In the genomic region with DNA sequence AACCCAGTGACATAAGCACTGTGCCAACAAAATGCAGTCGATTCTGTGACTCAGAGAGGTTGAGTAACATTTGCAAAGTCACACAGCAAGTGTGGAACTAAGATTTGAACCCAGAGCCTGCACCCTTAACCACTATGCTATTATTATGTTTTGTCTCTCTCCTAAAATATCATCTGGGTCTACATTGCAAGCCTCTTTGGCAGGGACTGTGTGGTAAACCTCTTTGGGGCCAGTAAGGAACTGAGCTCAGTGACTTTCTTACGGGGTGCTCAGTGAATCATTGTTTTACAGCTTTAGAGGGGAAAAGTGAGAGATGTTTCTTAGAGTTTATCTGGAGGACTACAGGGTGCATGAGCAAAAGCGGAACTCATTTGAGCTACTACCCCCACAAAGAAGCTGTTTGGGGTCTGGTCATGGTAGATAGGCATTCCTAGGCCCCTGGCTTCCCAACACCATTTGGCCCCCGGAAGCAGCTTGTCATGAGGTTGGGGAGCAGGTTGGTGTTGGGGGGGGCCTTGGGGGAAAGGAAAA, we compare ENCODE assay signal across 1 cellular context.
TF ChIP-seq lines count a peak whose summit lies in the region.

No MANE protein-coding gene starts in this region.

TF ChIP-seq in K562, 482 proteins besides CTCF, POLR2A, EP300 and RAD21:
- TF ChIP-seq TRIM24 (IDR thresholded peaks at IDR 0.05) (0 out of 4 replicates have a peak, but pooled peaks of 1 of the 2 experiments have one; percentile 26), ZFP36 (IDR thresholded peaks at IDR 0.05; ENCODE audit: low read depth, low read length, partially characterized antibody) (peak; percentile 86), GATA2 (CRISPR knock-in tag; IDR thresholded peaks at IDR 0.05) (peak; percentile 72), ZNF707 (CRISPR knock-in tag; conservative IDR thresholded peaks at IDR 0.05) (no peak), TAL1 (IDR thresholded peaks at IDR 0.05) (peak; percentile 40; the same call in 1 of the 2 replicates), RBM25 (IDR thresholded peaks at IDR 0.05; ENCODE audit: low read depth, low read length, severe bottlenecking) (peak; percentile 98), HDAC2 (IDR thresholded peaks at IDR 0.05) (peak; percentile 50; the same call in 1 of the 2 replicates), ARID1B (IDR thresholded peaks at IDR 0.05) (peak; percentile 70), KLF6 (CRISPR knock-in tag; IDR thresholded peaks at IDR 0.05; ENCODE audit: borderline replicate concordance) (no peak), CBFA2T2 (conservative IDR thresholded peaks at IDR 0.05) (peak; percentile 49), BCOR (IDR thresholded peaks at IDR 0.05) (peak; percentile 94), MYBL2 (IDR thresholded peaks at IDR 0.05; ENCODE audit: low read depth) (no peak), MYBL2 (CRISPR knock-in tag; IDR thresholded peaks at IDR 0.05; ENCODE audit: borderline replicate concordance) (no peak), CBFA2T3 (IDR thresholded peaks at IDR 0.05) (peak; percentile 75), TCF3 (CRISPR knock-in tag; IDR thresholded peaks at IDR 0.05) (peak; percentile 84), ZNF586 (CRISPR knock-in tag; conservative IDR thresholded peaks at IDR 0.05) (no peak), KLF16 (IDR thresholded peaks at IDR 0.05) (peak; percentile 62), ADNP (tag; IDR thresholded peaks at IDR 0.05) (peak; percentile 67), CBX3 (IDR thresholded peaks at IDR 0.05; ENCODE audit: borderline replicate concordance in 1 of 2, low read length in 2 of 2) (0 out of 3 replicates have a peak, but pooled peaks of 1 of the 2 experiments have one; percentile 22), SMC3 (conservative IDR thresholded peaks at IDR 0.05; ENCODE audit: insufficient read depth, low read depth, low read length) (no peak), SPI1 (IDR thresholded peaks at IDR 0.05; ENCODE audit: borderline replicate concordance, low read depth, low read length) (peak; percentile 93), CBX1 (IDR thresholded peaks at IDR 0.05; ENCODE audit: low read depth) (peak; percentile 60; the same call in 1 of the 2 replicates), SIN3B (IDR thresholded peaks at IDR 0.05; ENCODE audit: low read depth) (no peak), KDM1A (IDR thresholded peaks at IDR 0.05) (peak; percentile 15 to 49; a peak in 1 of 4 replicates), TEAD4 (IDR thresholded peaks at IDR 0.05; ENCODE audit: low read length) (peak; percentile 57), TEAD4 (CRISPR knock-in tag; IDR thresholded peaks at IDR 0.05; ENCODE audit: borderline replicate concordance) (no peak)
- TF ChIP-seq, protein P1, sequence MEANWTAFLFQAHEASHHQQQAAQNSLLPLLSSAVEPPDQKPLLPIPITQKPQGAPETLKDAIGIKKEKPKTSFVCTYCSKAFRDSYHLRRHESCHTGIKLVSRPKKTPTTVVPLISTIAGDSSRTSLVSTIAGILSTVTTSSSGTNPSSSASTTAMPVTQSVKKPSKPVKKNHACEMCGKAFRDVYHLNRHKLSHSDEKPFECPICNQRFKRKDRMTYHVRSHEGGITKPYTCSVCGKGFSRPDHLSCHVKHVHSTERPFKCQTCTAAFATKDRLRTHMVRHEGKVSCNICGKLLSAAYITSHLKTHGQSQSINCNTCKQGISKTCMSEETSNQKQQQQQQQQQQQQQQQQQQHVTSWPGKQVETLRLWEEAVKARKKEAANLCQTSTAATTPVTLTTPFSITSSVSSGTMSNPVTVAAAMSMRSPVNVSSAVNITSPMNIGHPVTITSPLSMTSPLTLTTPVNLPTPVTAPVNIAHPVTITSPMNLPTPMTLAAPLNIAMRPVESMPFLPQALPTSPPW (CRISPR knock-in tag; IDR thresholded peaks at IDR 0.05): peak; percentile 73
- TF ChIP-seq, protein P2, sequence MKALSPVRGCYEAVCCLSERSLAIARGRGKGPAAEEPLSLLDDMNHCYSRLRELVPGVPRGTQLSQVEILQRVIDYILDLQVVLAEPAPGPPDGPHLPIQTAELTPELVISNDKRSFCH (CRISPR knock-in tag; IDR thresholded peaks at IDR 0.05): no peak
- TF ChIP-seq, protein P2 (tag; IDR thresholded peaks at IDR 0.05): no peak
- TF ChIP-seq, protein P3, sequence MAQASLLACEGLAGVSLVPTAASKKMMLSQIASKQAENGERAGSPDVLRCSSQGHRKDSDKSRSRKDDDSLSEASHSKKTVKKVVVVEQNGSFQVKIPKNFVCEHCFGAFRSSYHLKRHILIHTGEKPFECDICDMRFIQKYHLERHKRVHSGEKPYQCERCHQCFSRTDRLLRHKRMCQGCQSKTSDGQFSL (CRISPR knock-in tag; IDR thresholded peaks at IDR 0.05): peak; percentile 75
- TF ChIP-seq, protein P3 (tag; IDR thresholded peaks at IDR 0.05): no peak
